In the genomic region with DNA sequence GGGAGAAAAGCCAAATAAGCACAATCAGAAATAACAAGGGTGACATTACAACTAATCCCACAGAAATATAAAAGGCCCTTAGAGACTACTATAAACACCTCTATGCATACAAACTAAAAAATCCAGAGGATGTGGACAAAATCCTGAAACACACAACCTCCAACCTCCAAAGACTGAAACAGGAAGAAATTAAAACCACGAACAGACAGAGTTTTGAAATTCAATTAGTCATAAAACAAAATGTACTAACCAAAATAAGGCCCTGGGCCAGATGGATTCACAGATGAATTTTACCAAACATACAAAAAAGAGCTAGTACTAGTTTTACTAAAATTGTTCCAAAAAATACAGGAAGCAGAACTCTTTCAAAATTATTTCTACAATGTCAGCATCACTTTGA, we compare ENCODE assay signal across 21 cellular contexts.
DNase-seq lines count a peak whose midpoint lies in the region; ATAC-seq, FAIRE-seq and TF ChIP-seq lines count a peak whose summit lies in the region.
"Had no signal": no experiment of that assay in that cellular context is flagged by ENCODE, and none has a peak within 500 bp of the region (broad histone marks: within the 10 kb centered on the region; RNA-seq: fewer than 3 reads in every experiment).

No MANE protein-coding gene starts in this region.

- no peak overlapping the region for H3K9ac ChIP-seq in astrocyte (ENCODE audit: low read length)

- H3K9me3 ChIP-seq in astrocyte (ENCODE audit: insufficient read depth, low read depth, low read length) (no peaks in the 10 kb centered on the region), vagina (no peaks in the 10 kb centered on the region)
- H3K9me3 ChIP-seq: heart left ventricle, prostate gland, SJCRH30, tibial nerve had no signal

- H3K27me3 ChIP-seq in astrocyte (ENCODE audit: insufficient read depth, low read length): no peaks in the 10 kb centered on the region
- H3K27me3 ChIP-seq in vagina: no peaks in the 10 kb centered on the region
- H3K27me3 ChIP-seq: heart left ventricle, SJCRH30, tibial nerve had no signal

- no peaks in the 10 kb centered on the region for H3K36me3 Mint-ChIP-seq in astrocyte (ENCODE audit: low read depth, unreplicated experiment)
- H3K36me3 Mint-ChIP-seq: brain, CD14-positive monocyte had no signal

- H3K36me3 ChIP-seq in astrocyte (ENCODE audit: insufficient read depth, low read length) (no peaks in the 10 kb centered on the region), vagina (no peaks in the 10 kb centered on the region)
- H3K36me3 ChIP-seq: heart left ventricle, prostate gland, SJCRH30, tibial nerve had no signal

- H3K4me1 Mint-ChIP-seq in astrocyte (ENCODE audit: low read depth, unreplicated experiment): peaks cover 14% of the 10 kb centered on the region
- H3K4me1 Mint-ChIP-seq: brain had no signal

- no peak for FAIRE-seq in astrocyte (lab: Jason Lieb, UNC)
- FAIRE-seq: GM12892 had no signal

- H3K4me1 ChIP-seq in astrocyte (ENCODE audit: insufficient read depth, low read length): no peaks in the 10 kb centered on the region
- H3K4me1 ChIP-seq in vagina: no peaks in the 10 kb centered on the region
- H3K4me1 ChIP-seq: heart left ventricle, prostate gland, SJCRH30, tibial nerve had no signal

- no peak overlapping the region for H2AFZ ChIP-seq in astrocyte (ENCODE audit: low read depth, low read length)

- TF ChIP-seq CTCF in astrocyte (IDR thresholded peaks at IDR 0.05; ENCODE audit: insufficient read depth, low read depth, low read length) (no peak), vagina (IDR thresholded peaks at IDR 0.05) (no peak)

- no peak for TF ChIP-seq POLR2A in vagina (IDR thresholded peaks at IDR 0.05)

- no peak overlapping the region for H3K27ac ChIP-seq in astrocyte (ENCODE audit: low read depth, low read length)
- no peak overlapping the region for H3K27ac ChIP-seq in vagina
- H3K27ac ChIP-seq: heart left ventricle, prostate gland, SJCRH30, tibial nerve, VCaP had no signal

- no peak for ATAC-seq in GM19351 (IDR thresholded peaks at IDR 0.05; ENCODE audit: unreplicated experiment)

- H3K4me3 ChIP-seq in astrocyte (ENCODE audit: insufficient read depth, low read depth, low read length) (no peak overlapping the region), vagina (no peak overlapping the region)
- H3K4me3 ChIP-seq: heart left ventricle, prostate gland, SJCRH30, tibial nerve had no signal

- DNase-seq in AG20443 (ENCODE audit: low spot score) (peak; percentile 5), LHCN-M2 (ENCODE audit: low read depth) (peak; percentile 94), astrocyte (ENCODE audit: low read depth) (peak; percentile 32), inferior parietal cortex (ENCODE audit: extremely low spot score) (peak; percentile 19), CD1c-positive myeloid dendritic cell (ENCODE audit: extremely low spot score) (no peak), vagina (ENCODE audit: extremely low spot score in 2 of 2) (no peak), foreskin melanocyte (no peak)
- DNase-seq: activated effector memory CD4-positive, alpha-beta T cell treated with anti-CD3 and anti-CD28 coated beads, Interleukin-2, amount 50 U/mL, for 16 hours; endodermal cell; heart left ventricle; NCI-H1694 treated with DMSO at 0.1 percent for 48 hours; NCI-H524 treated with DMSO at 0.1 percent for 48 hours; SJCRH30; stimulated activated CD4-positive, alpha-beta T cell treated with anti-CD3 and anti-CD28 coated beads, Interleukin-2, amount 100 ng/mL, for 48 hours had no signal

- intact Hi-C loops in vagina (cut with DNase I): no loop called here

- no peak overlapping the region for H3K4me3 Mint-ChIP-seq in astrocyte (ENCODE audit: unreplicated experiment)
- H3K4me3 Mint-ChIP-seq: CD14-positive monocyte, endodermal cell had no signal

- no peak overlapping the region for H3K4me2 ChIP-seq in astrocyte (ENCODE audit: low read length)

- no peaks in the 10 kb centered on the region for H3K27me3 Mint-ChIP-seq in astrocyte (ENCODE audit: low read depth, unreplicated experiment)
- H3K27me3 Mint-ChIP-seq: brain had no signal

- no peaks in the 10 kb centered on the region for H3K79me2 ChIP-seq in astrocyte (ENCODE audit: insufficient read depth, low read length)

- H3K27ac Mint-ChIP-seq in astrocyte (ENCODE audit: unreplicated experiment): peak overlapping the region; percentile 4
- H3K27ac Mint-ChIP-seq: endodermal cell had no signal

- H3K9me3 Mint-ChIP-seq in astrocyte (ENCODE audit: unreplicated experiment): no peaks in the 10 kb centered on the region
- H3K9me3 Mint-ChIP-seq: brain had no signal

- H4K20me1 ChIP-seq in astrocyte (ENCODE audit: insufficient read depth, low read length): no peaks in the 10 kb centered on the region

Comparison
In these comparisons a context has a peak if more than half of its experiments do, and no peak if none do; other contexts are left out.
1. DNase-seq: peak in AG20443 (single experiment), LHCN-M2 (single experiment), astrocyte (single experiment) and inferior parietal cortex (single experiment); none in CD1c-positive myeloid dendritic cell (single experiment), vagina (0 of 2) and foreskin melanocyte (single experiment).